Comparison of ENCODE assay signal across 18 cellular contexts in genomic region chr11:71263391-71263790, GRCh38. TPM values are rescaled to one million over a fixed set of nuclear protein-coding genes. Genes with fewer than 3 reads are reported as not detected.
"Had no signal": no experiment of that assay in that cellular context is flagged by ENCODE, and none has a peak within 500 bp of the region (broad histone marks: within the 10 kb centered on the region; RNA-seq: fewer than 3 reads in every experiment).

No MANE protein-coding gene starts in this region.

- H3K27ac ChIP-seq: breast epithelium, heart left ventricle, pancreas, spleen, stomach, testis, upper lobe of right lung had no signal

- H3K4me1 ChIP-seq: breast epithelium, heart left ventricle, spleen, testis, upper lobe of right lung had no signal

- H3K4me3 ChIP-seq: breast epithelium, heart left ventricle, mucosa of descending colon, pancreas, spleen, stomach, testis, upper lobe of right lung had no signal

- ATAC-seq: activated CD8-positive, alpha-beta T cell treated with anti-CD3 and anti-CD28 coated beads, Interleukin-2, amount 10 ng/mL, durations not matched to agents 7 days and 5 days; heart left ventricle; mucosa of descending colon; naive thymus-derived CD4-positive, alpha-beta T cell; pancreas; sciatic nerve; upper lobe of right lung; WTC11 had no signal

- DNase-seq: activated CD4-positive, alpha-beta T cell treated with anti-CD3 and anti-CD28 coated beads, Interleukin-2, amount 10 ng/mL, durations not matched to agents 24 days and 14 days; activated CD8-positive, alpha-beta memory T cell treated with anti-CD3 and anti-CD28 coated beads, Interleukin-2, amount 50 U/mL, for 4 hours; activated CD8-positive, alpha-beta T cell treated with anti-CD3 and anti-CD28 coated beads, Interleukin-2, amount 10 ng/mL, durations not matched to agents 7 days and 5 days; activated T-cell treated with anti-CD3 and anti-CD28 coated beads, Interleukin-2, amount 50 U/mL, for 48 hours; cerebellar nuclear complex; effector CD8-positive, alpha-beta T cell; heart left ventricle; mucosa of descending colon; naive thymus-derived CD4-positive, alpha-beta T cell; pancreas; stomach; testis had no signal

- H3K36me3 ChIP-seq: breast epithelium, heart left ventricle, pancreas, spleen, stomach, upper lobe of right lung had no signal

- H3K9me3 ChIP-seq: breast epithelium, pancreas, testis, upper lobe of right lung had no signal

- H3K27me3 ChIP-seq: breast epithelium, pancreas, testis, upper lobe of right lung had no signal

RNA-seq across cellular contexts. Expression of gene SHANK2, which starts 11.0 kb away (rescaled TPM):
- total RNA-seq: activated CD4-positive, alpha-beta T cell treated with anti-CD3 and anti-CD28 coated beads, Interleukin-2, amount 10 ng/mL, durations not matched to agents 24 days and 14 days; activated CD8-positive, alpha-beta T cell treated with anti-CD3 and anti-CD28 coated beads, Interleukin-2, amount 10 ng/mL, durations not matched to agents 7 days and 5 days; T-helper 2 cell treated with Interferon-gamma antibody and Interleukin-4, amounts not matched to agents 100 ng/mL and 5 ng/mL, for 36 hours had no signal
- polyA plus RNA-seq: naive thymus-derived CD4-positive, alpha-beta T cell had no signal
